Comparison of ENCODE assay signal across 8 cellular contexts in the genomic region with DNA sequence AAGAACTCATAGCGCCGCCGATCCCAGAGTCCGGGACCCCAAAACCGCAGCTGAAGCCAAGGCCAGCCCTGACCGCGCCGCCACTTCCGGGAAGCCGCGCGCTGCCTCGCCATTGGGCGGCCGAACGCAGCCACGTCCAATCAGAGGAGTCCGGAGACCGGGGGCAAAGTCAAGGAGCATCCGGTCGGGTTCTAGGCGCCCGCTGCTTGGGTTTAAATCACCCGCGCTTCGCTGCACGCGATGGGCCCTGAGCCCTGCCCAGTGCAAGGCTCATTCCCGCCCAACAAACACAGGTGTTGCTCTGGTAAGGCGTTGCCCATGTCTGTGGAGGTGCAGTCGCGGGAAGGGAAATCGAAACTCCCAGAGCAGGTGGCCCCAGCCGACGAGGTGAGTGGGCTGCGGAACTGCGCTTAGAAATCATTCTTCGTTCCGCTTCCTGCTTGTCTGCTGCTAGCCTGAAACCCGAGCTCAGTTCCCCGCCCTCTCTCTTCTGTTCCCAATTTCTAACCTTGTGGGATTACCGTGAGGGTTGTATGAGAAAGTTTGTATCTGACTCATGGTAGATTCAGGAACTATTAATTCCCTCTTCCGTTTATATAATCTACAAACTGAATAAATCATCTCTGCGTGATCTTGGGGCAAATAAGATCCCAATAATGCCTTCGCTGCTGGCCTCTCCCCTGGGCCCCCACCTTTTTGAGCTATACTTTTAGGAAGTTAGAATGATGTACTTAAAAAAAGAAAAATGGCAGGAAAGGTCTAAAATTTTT. TPM values are rescaled to one million over a fixed set of nuclear protein-coding genes. Genes with fewer than 3 reads are reported as not detected.
DNase-seq lines count a peak whose midpoint lies in the region; ATAC-seq and TF ChIP-seq lines count a peak whose summit lies in the region.

TSS of gene DCLRE1C (minus strand) at position 96 of the 770 bp plus-strand sequence. CDS start at position 10, 86 bp downstream.

- peak; percentile 87 for DNase-seq in NCI-H1048 (lab: John Stamatoyannopoulos, UW)
- DNase-seq in SK-N-MC (ENCODE audit: low read depth, low spot score) = no peak
- peak; percentile 95 for DNase-seq in activated naive CD4-positive, alpha-beta T cell treated with anti-CD3 and anti-CD28 coated beads, Interleukin-2, amount 10 ng/mL, durations not matched to agents 7 days and 5 days
- peak; percentile 79 for DNase-seq in non-pigmented ciliary epithelial cell (ENCODE audit: low read depth)
- DNase-seq in substantia nigra (lab: John Stamatoyannopoulos, UW) = peak; percentile 41 to 96 (median 85)

- no peak for TF ChIP-seq EP300 in gastroesophageal sphincter (IDR thresholded peaks at IDR 0.05)

- H3K36me3 ChIP-seq in SK-N-MC (ENCODE audit: insufficient read depth, low read length) = no peaks in the 10 kb centered on the region
- no peaks in the 10 kb centered on the region for H3K36me3 ChIP-seq in gastroesophageal sphincter

- H3K27ac Mint-ChIP-seq in activated naive CD4-positive, alpha-beta T cell treated with anti-CD3 and anti-CD28 coated beads, Interleukin-2, amount 10 ng/mL, durations not matched to agents 7 days and 5 days = peak within 1 kb of the TSS; percentile 97

- ATAC-seq in HG02588 (IDR thresholded peaks at IDR 0.05; ENCODE audit: unreplicated experiment) (peak; percentile 78), gastroesophageal sphincter (peak; percentile 97)

- no peaks in the 10 kb centered on the region for H3K9me3 Mint-ChIP-seq in activated naive CD4-positive, alpha-beta T cell treated with anti-CD3 and anti-CD28 coated beads, Interleukin-2, amount 10 ng/mL, durations not matched to agents 7 days and 5 days

- peak within 1 kb of the TSS; percentile 80 for H3K4me3 Mint-ChIP-seq in activated naive CD4-positive, alpha-beta T cell treated with anti-CD3 and anti-CD28 coated beads, Interleukin-2, amount 10 ng/mL, durations not matched to agents 7 days and 5 days

- H3K9ac ChIP-seq in SK-N-MC (ENCODE audit: insufficient read length) = peak within 1 kb of the TSS; percentile 74

- 0% methylated on average over 9 to 13 of the region's 45 CpGs for WGBS in gastroesophageal sphincter (ENCODE audit: low coverage in 1 of 2), 2 donors

- TF ChIP-seq POLR2A in gastroesophageal sphincter (IDR thresholded peaks at IDR 0.05) = peak; percentile 29 to 30

- H3K4me3 ChIP-seq in GM08714 (ENCODE audit: low read length) (peak within 1 kb of the TSS; percentile 72), SK-N-MC (peak within 1 kb of the TSS; percentile 86), gastroesophageal sphincter (peak within 1 kb of the TSS; percentile 49 to 87)

- peaks cover 0 to 42% (median 7%) of the 10 kb centered on the region in 3 donors for H3K4me1 ChIP-seq in gastroesophageal sphincter

- no peaks in the 10 kb centered on the region for H3K27me3 Mint-ChIP-seq in activated naive CD4-positive, alpha-beta T cell treated with anti-CD3 and anti-CD28 coated beads, Interleukin-2, amount 10 ng/mL, durations not matched to agents 7 days and 5 days

- H3K27me3 ChIP-seq in gastroesophageal sphincter = no peaks in the 10 kb centered on the region

- TF ChIP-seq CTCF in gastroesophageal sphincter (IDR thresholded peaks at IDR 0.05) = no peak

- CTCF ChIA-PET in activated naive CD4-positive, alpha-beta T cell treated with anti-CD3 and anti-CD28 coated beads, Interleukin-2, amount 10 ng/mL, durations not matched to agents 7 days and 5 days (lab: Charles Lee) = interaction anchor here (1.1 to 1.2 kb wide), 3 partner anchors 9 to 50 kb away, joined by 4 read pairs; no protein-coding TSS in a partner anchor

- no peaks in the 10 kb centered on the region for H3K9me3 ChIP-seq in SK-N-MC (ENCODE audit: low read depth, low read length)
- H3K9me3 ChIP-seq in gastroesophageal sphincter = no peaks in the 10 kb centered on the region

- H3K27ac ChIP-seq in SK-N-MC (peak within 1 kb of the TSS; percentile 68; the same call in 1 of the 2 replicates), gastroesophageal sphincter (peak within 1 kb of the TSS; percentile 47 to 95 (median 94)), substantia nigra (ENCODE audit: low read depth, low read length, poor library complexity, severe bottlenecking) (peak within 1 kb of the TSS; percentile 74)

- peaks cover 34% of the 10 kb centered on the region for H3K36me3 Mint-ChIP-seq in activated naive CD4-positive, alpha-beta T cell treated with anti-CD3 and anti-CD28 coated beads, Interleukin-2, amount 10 ng/mL, durations not matched to agents 7 days and 5 days

- peaks cover 71% of the 10 kb centered on the region for H3K4me1 Mint-ChIP-seq in activated naive CD4-positive, alpha-beta T cell treated with anti-CD3 and anti-CD28 coated beads, Interleukin-2, amount 10 ng/mL, durations not matched to agents 7 days and 5 days

RNA-seq across cellular contexts. Expression of gene DCLRE1C, which starts in this region (rescaled TPM):
- total RNA-seq in gastroesophageal sphincter = 10 to 100 TPM in 2 of 4 donors, 1 to 10 TPM in 2; 7.7 to 16.8 (median 11.6) TPM
